In the genomic region with DNA sequence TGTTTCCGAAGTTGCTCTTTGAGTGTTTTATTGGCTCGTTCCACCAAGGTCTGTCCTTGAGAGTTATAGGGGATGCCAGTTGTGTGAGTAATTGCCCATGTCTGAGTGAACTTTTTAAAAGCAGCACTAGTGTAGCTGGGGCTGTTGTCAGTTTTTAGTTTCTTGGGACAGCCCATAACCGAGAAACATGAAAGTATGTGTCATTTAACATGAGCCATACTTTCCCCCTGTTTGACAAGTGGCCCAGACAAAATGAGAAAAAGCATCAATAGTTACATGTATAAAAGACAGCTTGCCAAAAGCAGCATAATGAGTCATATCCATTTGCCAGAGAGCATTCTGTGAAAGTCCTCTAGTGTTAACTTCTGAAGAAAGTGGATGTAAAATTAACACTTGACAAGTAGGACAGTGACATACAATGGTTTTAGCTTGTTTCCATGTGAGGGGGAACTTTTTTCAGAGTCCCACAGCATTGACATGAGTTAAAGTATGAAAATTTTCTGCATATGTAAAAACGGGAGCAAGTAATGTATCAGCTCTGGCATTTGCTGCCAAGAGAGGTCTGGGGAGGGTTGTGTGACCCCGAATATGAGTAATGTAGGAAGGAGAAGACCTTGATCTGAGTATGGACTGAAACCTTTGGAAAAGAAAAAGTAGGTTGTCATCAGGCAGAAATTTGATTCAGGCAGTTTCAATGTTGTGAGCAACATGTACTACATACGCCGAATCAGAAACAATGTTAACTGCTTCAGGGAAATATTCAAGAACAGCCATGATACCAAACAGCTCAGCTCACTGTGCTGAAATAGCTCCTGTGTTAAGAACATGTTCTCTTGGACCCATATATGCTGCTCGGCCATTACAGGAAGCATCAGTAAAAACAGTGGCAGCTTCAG, we compare ENCODE assay signal across 15 cellular contexts. TPM values are rescaled to one million over a fixed set of nuclear protein-coding genes. Genes with fewer than 3 reads are reported as not detected.
DNase-seq lines count a peak whose midpoint lies in the region; ATAC-seq and TF ChIP-seq lines count a peak whose summit lies in the region.
"Had no signal": no experiment of that assay in that cellular context is flagged by ENCODE, and none has a peak within 500 bp of the region (broad histone marks: within the 10 kb centered on the region; RNA-seq: fewer than 3 reads in every experiment).

No MANE protein-coding gene starts in this region.

- TF ChIP-seq CTCF in fibroblast of lung (conservative IDR thresholded peaks at IDR 0.05 in 1 of 2, IDR thresholded peaks at IDR 0.05 in 1 of 2; ENCODE audit: low read depth in 1 of 2, low read length in 2 of 2) = no peak

- H3K27ac ChIP-seq in fibroblast of lung (ENCODE audit: insufficient read depth, low read length) = peak overlapping the region; percentile 47
- H3K27ac ChIP-seq: epithelial cell of prostate had no signal

- peak in 1 of 2 donors; percentile 56 for DNase-seq in activated naive CD4-positive, alpha-beta T cell treated with anti-CD3 and anti-CD28 coated beads, Interleukin-2, amount 50 U/mL, for 72 hours (ENCODE audit: low spot score in 2 of 2)
- no peak for DNase-seq in activated naive CD4-positive, alpha-beta T cell treated with Interleukin-2 at 50 U/mL for 16 hours
- DNase-seq in T-helper 2 cell treated with Interferon-gamma antibody and Interleukin-4, amounts not matched to agents 5 μg/mL and 100 μg/mL, for 36 hours (ENCODE audit: low spot score) = peak; percentile 59
- DNase-seq in fibroblast of lung (ENCODE audit: low read depth in 2 of 2) (peak; percentile 70 to 77), GM19240 (ENCODE audit: insufficient read length, low spot score) (no peak)
- peak in 1 of 2 donors; percentile 56 for DNase-seq in stimulated activated effector memory CD8-positive, alpha-beta T cell treated with anti-CD3 and anti-CD28 coated beads, Interleukin-12 subunit alpha, Interleukin-12 subunit beta, amount 100 ng/mL, for 72 hours (ENCODE audit: low spot score in 2 of 2)
- DNase-seq in stimulated activated naive CD4-positive, alpha-beta T cell treated with Interleukin-2 at 50 U/mL for 16 hours (lab: John Stamatoyannopoulos, UW) = no peak
- DNase-seq: activated naive CD8-positive, alpha-beta T cell treated with anti-CD3 and anti-CD28 coated beads, Interleukin-2, amount 10 ng/mL, durations not matched to agents 7 days and 5 days; CD8-positive, alpha-beta T cell; MG63; midbrain; spleen; substantia nigra had no signal

- no peaks in the 10 kb centered on the region for H3K9me3 ChIP-seq in fibroblast of lung (ENCODE audit: control insufficient read depth, insufficient read depth, low read depth, low read length)
- H3K9me3 ChIP-seq: MG63 had no signal

- H3K27me3 Mint-ChIP-seq in T-helper 2 cell treated with Interferon-gamma antibody and Interleukin-4, amounts not matched to agents 5 μg/mL and 100 μg/mL, for 36 hours (ENCODE audit: low read depth) = no peaks in the 10 kb centered on the region

- H3K36me3 Mint-ChIP-seq in activated naive CD4-positive, alpha-beta T cell treated with anti-CD3 and anti-CD28 coated beads, Interleukin-2, amount 50 U/mL, for 72 hours = peaks cover 0 to 2% of the 10 kb centered on the region in 2 donors
- H3K36me3 Mint-ChIP-seq in T-helper 2 cell treated with Interferon-gamma antibody and Interleukin-4, amounts not matched to agents 5 μg/mL and 100 μg/mL, for 36 hours (ENCODE audit: low read depth) = peaks cover 9% of the 10 kb centered on the region
- H3K36me3 Mint-ChIP-seq in stimulated activated effector memory CD8-positive, alpha-beta T cell treated with anti-CD3 and anti-CD28 coated beads, Interleukin-12 subunit alpha, Interleukin-12 subunit beta, amount 100 ng/mL, for 72 hours = peaks cover 12% of the 10 kb centered on the region
- H3K36me3 Mint-ChIP-seq: CD8-positive, alpha-beta T cell had no signal

- no peak overlapping the region for H2AFZ ChIP-seq in fibroblast of lung (ENCODE audit: low read length)

- no peaks in the 10 kb centered on the region for H3K9me3 Mint-ChIP-seq in activated naive CD4-positive, alpha-beta T cell treated with anti-CD3 and anti-CD28 coated beads, Interleukin-2, amount 50 U/mL, for 72 hours
- peaks cover 3% of the 10 kb centered on the region for H3K9me3 Mint-ChIP-seq in T-helper 2 cell treated with Interferon-gamma antibody and Interleukin-4, amounts not matched to agents 5 μg/mL and 100 μg/mL, for 36 hours
- H3K9me3 Mint-ChIP-seq in stimulated activated effector memory CD8-positive, alpha-beta T cell treated with anti-CD3 and anti-CD28 coated beads, Interleukin-12 subunit alpha, Interleukin-12 subunit beta, amount 100 ng/mL, for 72 hours = no peaks in the 10 kb centered on the region
- H3K9me3 Mint-ChIP-seq: CD8-positive, alpha-beta T cell had no signal

- H3K4me1 ChIP-seq in fibroblast of lung (ENCODE audit: control insufficient read depth, extremely low read depth, insufficient read depth, low read length) = peaks cover 11% of the 10 kb centered on the region

- peak; percentile 90 for ATAC-seq in activated naive CD4-positive, alpha-beta T cell treated with anti-CD3 and anti-CD28 coated beads, Interleukin-2, amount 50 U/mL, for 72 hours
- ATAC-seq in stimulated activated effector memory CD8-positive, alpha-beta T cell treated with anti-CD3 and anti-CD28 coated beads, Interleukin-12 subunit alpha, Interleukin-12 subunit beta, amount 100 ng/mL, for 72 hours = peak; percentile 97
- ATAC-seq in HG03108 (IDR thresholded peaks at IDR 0.05; ENCODE audit: unreplicated experiment) = no peak
- ATAC-seq: CD8-positive, alpha-beta T cell had no signal

- H3K4me1 Mint-ChIP-seq in T-helper 2 cell treated with Interferon-gamma antibody and Interleukin-4, amounts not matched to agents 5 μg/mL and 100 μg/mL, for 36 hours (ENCODE audit: low read depth) = peaks cover 21% of the 10 kb centered on the region
- peaks cover 35% of the 10 kb centered on the region for H3K4me1 Mint-ChIP-seq in stimulated activated effector memory CD8-positive, alpha-beta T cell treated with anti-CD3 and anti-CD28 coated beads, Interleukin-12 subunit alpha, Interleukin-12 subunit beta, amount 100 ng/mL, for 72 hours

- H3K27me3 ChIP-seq in fibroblast of lung (ENCODE audit: control insufficient read depth, insufficient read depth, low read length) = no peaks in the 10 kb centered on the region
- H3K27me3 ChIP-seq: MG63, spleen had no signal

- no peaks in the 10 kb centered on the region for H3K36me3 ChIP-seq in fibroblast of lung (ENCODE audit: control insufficient read depth, insufficient read depth, low read length)
- H3K36me3 ChIP-seq: spleen had no signal

- H3K27ac Mint-ChIP-seq in activated naive CD4-positive, alpha-beta T cell treated with anti-CD3 and anti-CD28 coated beads, Interleukin-2, amount 50 U/mL, for 72 hours = peak overlapping the region; percentile 87 to 92
- peak overlapping the region; percentile 46 for H3K27ac Mint-ChIP-seq in T-helper 2 cell treated with Interferon-gamma antibody and Interleukin-4, amounts not matched to agents 5 μg/mL and 100 μg/mL, for 36 hours
- peak overlapping the region; percentile 82 for H3K27ac Mint-ChIP-seq in stimulated activated effector memory CD8-positive, alpha-beta T cell treated with anti-CD3 and anti-CD28 coated beads, Interleukin-12 subunit alpha, Interleukin-12 subunit beta, amount 100 ng/mL, for 72 hours
- H3K27ac Mint-ChIP-seq: activated naive CD8-positive, alpha-beta T cell treated with anti-CD3 and anti-CD28 coated beads, Interleukin-2, amount 10 ng/mL, durations not matched to agents 7 days and 5 days; CD8-positive, alpha-beta T cell had no signal

- H3K79me2 ChIP-seq in fibroblast of lung (ENCODE audit: control insufficient read depth, insufficient read depth, low read length) = no peaks in the 10 kb centered on the region

- no peak overlapping the region for H3K9ac ChIP-seq in fibroblast of lung (ENCODE audit: insufficient read depth, low read length)

- H3K4me3 Mint-ChIP-seq in T-helper 2 cell treated with Interferon-gamma antibody and Interleukin-4, amounts not matched to agents 5 μg/mL and 100 μg/mL, for 36 hours = no peak overlapping the region
- H3K4me3 Mint-ChIP-seq in stimulated activated effector memory CD8-positive, alpha-beta T cell treated with anti-CD3 and anti-CD28 coated beads, Interleukin-12 subunit alpha, Interleukin-12 subunit beta, amount 100 ng/mL, for 72 hours = peak overlapping the region; percentile 47
- H3K4me3 Mint-ChIP-seq: activated naive CD8-positive, alpha-beta T cell treated with anti-CD3 and anti-CD28 coated beads, Interleukin-2, amount 10 ng/mL, durations not matched to agents 7 days and 5 days; CD8-positive, alpha-beta T cell had no signal

- H3K4me2 ChIP-seq in fibroblast of lung (ENCODE audit: extremely low read depth, insufficient read depth, low read length) = peak overlapping the region; percentile 75

- H3K4me3 ChIP-seq in fibroblast of lung (replicated peaks in 1 of 4; ENCODE audit: control extremely low read depth in 1 of 4, insufficient read depth in 1 of 4, low read depth in 3 of 4, low read length in 4 of 4) = peak overlapping the region in 1 of 4 experiments; percentile 5
- H3K4me3 ChIP-seq: MG63, spleen had no signal

- no peaks in the 10 kb centered on the region for H4K20me1 ChIP-seq in fibroblast of lung (ENCODE audit: control insufficient read depth, extremely low read depth, insufficient read depth, low read length)

RNA-seq across cellular contexts. Expression of a gene that starts 56.8 kb away (rescaled TPM):
- 1 to 10 TPM; 2.1 to 3.6 TPM for total RNA-seq in activated naive CD4-positive, alpha-beta T cell treated with anti-CD3 and anti-CD28 coated beads, Interleukin-2, amount 50 U/mL, for 72 hours
- total RNA-seq in fibroblast of lung = 46.4 and 60.6 TPM in 2 replicates
- polyA plus RNA-seq in fibroblast of lung = 12.5 and 14.0 TPM in 2 replicates
- 12.3 and 14.6 TPM in 2 replicates for polyA plus RNA-seq in fibroblast of lung (2012)
- 10.4 and 17.2 TPM in 2 replicates for polyA minus RNA-seq in fibroblast of lung (ENCODE audit: low replicate concordance)

Comparison
In these comparisons a context has a peak if more than half of its experiments do, and no peak if none do; other contexts are left out.
1. DNase-seq: peak in T-helper 2 cell treated with Interferon-gamma antibody and Interleukin-4, amounts not matched to agents 5 μg/mL and 100 μg/mL, for 36 hours (single experiment) and fibroblast of lung (2 of 2); none in activated naive CD4-positive, alpha-beta T cell treated with Interleukin-2 at 50 U/mL for 16 hours (single experiment), stimulated activated naive CD4-positive, alpha-beta T cell treated with Interleukin-2 at 50 U/mL for 16 hours (single experiment) and GM19240 (single experiment).
2. RNA of a gene that starts 56.8 kb away (total RNA-seq): 46.4 to 60.6 TPM in fibroblast of lung; 2.1 to 3.6 TPM in activated naive CD4-positive, alpha-beta T cell treated with anti-CD3 and anti-CD28 coated beads, Interleukin-2, amount 50 U/mL, for 72 hours; every median in the first group is over 10 times any median in the second.
3. Peak in every context shown above with its lines, with median percentiles within 50 percentile points of each other: H3K27ac Mint-ChIP-seq.